ENCODE assay signal across 8 cellular contexts in genomic region chr18:33231474-33232317, GRCh38.
DNase-seq lines count a peak whose midpoint lies in the region; ATAC-seq and TF ChIP-seq lines count a peak whose summit lies in the region.

No MANE protein-coding gene starts in this region.

- WGBS in neuronal stem cell (ENCODE audit: extremely low coverage in 2 of 2, insufficient read length in 2 of 2, insufficient replicate concordance in 1 of 2), 2 donors = no CpG with 5 or more reads among the region's 6 CpGs

- no peak overlapping the region for H2BK5ac ChIP-seq in neuronal stem cell (ENCODE audit: low read length)

- DNase-seq in EH (ENCODE audit: low read depth) (peak; percentile 15), GM20000 (ENCODE audit: low spot score) (peak; percentile 37), NCI-H524 (lab: John Stamatoyannopoulos, UW) (peak; percentile 50 to 69), foreskin fibroblast (peak; percentile 10 to 80), neuronal stem cell (ENCODE audit: low spot score) (peak; percentile 88), epidermal melanocyte (ENCODE audit: insufficient read length, low spot score) (no peak)
- peak in 2 of 3 experiments; percentile 1 to 44 for DNase-seq in activated CD8-positive, alpha-beta memory T cell treated with anti-CD3 and anti-CD28 coated beads for 48 hours (ENCODE audit: low read depth in 2 of 3, low spot score in 2 of 3)

- peaks cover 3 to 4% of the 10 kb centered on the region in 2 donors for H3K4me1 ChIP-seq in neuronal stem cell (ENCODE audit: control insufficient read depth in 2 of 2, insufficient read depth in 1 of 2, low read depth in 1 of 2, low read length in 2 of 2)

- H3K4me2 ChIP-seq in neuronal stem cell (ENCODE audit: insufficient read depth, low read length, poor library complexity, severe bottlenecking) = no peak overlapping the region

- H2BK12ac ChIP-seq in neuronal stem cell (ENCODE audit: low read length) = no peak overlapping the region

- peak; percentile 93 for ATAC-seq in HG03558 (IDR thresholded peaks at IDR 0.05; ENCODE audit: extremely low read depth, unreplicated experiment)

- no peaks in the 10 kb centered on the region for H3K36me3 ChIP-seq in neuronal stem cell (replicated peaks in 1 of 2; ENCODE audit: control insufficient read depth in 2 of 2, insufficient read depth in 2 of 2, low read length in 2 of 2)

- no peak overlapping the region for H2AK5ac ChIP-seq in neuronal stem cell (ENCODE audit: low read depth, low read length)

- no peak overlapping the region for H3K27ac ChIP-seq in neuronal stem cell (replicated peaks; ENCODE audit: low read length)

- peak overlapping the region; percentile 1 for H3K18ac ChIP-seq in neuronal stem cell (ENCODE audit: low read length)

- no peak overlapping the region for H3K4ac ChIP-seq in neuronal stem cell (ENCODE audit: low read length)

- H3K4me3 ChIP-seq in foreskin fibroblast (ENCODE audit: low read depth in 1 of 2, low read length in 2 of 2) (no peak overlapping the region), neuronal stem cell (ENCODE audit: low read length in 2 of 2) (no peak overlapping the region)

- no peak overlapping the region for H2BK15ac ChIP-seq in neuronal stem cell (ENCODE audit: low read length)

- H2AFZ ChIP-seq in neuronal stem cell (ENCODE audit: low read length) = peak overlapping the region; percentile 80

- TF ChIP-seq CTCF in GM20000 (IDR thresholded peaks at IDR 0.05; ENCODE audit: extremely low read depth, missing control alignments) (peak; percentile 93), foreskin fibroblast (IDR thresholded peaks at IDR 0.05; ENCODE audit: low read depth, low read length) (peak; percentile 92)

- H3K23ac ChIP-seq in neuronal stem cell (ENCODE audit: low read depth, low read length, poor library complexity) = no peak overlapping the region

- no peak overlapping the region for H4K8ac ChIP-seq in neuronal stem cell (ENCODE audit: low read depth, low read length)

- no peaks in the 10 kb centered on the region for H3K79me1 ChIP-seq in neuronal stem cell (ENCODE audit: low read depth, low read length)

- H4K91ac ChIP-seq in neuronal stem cell (ENCODE audit: low read depth, low read length, poor library complexity) = no peak overlapping the region

- no peaks in the 10 kb centered on the region for H3K9me3 ChIP-seq in neuronal stem cell (replicated peaks in 1 of 2; ENCODE audit: control insufficient read depth in 2 of 2, insufficient read depth in 1 of 2, low read depth in 1 of 2, low read length in 2 of 2)

- H3K9ac ChIP-seq in neuronal stem cell (ENCODE audit: low read depth, low read length, poor library complexity) = no peak overlapping the region

- H3K14ac ChIP-seq in neuronal stem cell (ENCODE audit: low read length) = no peak overlapping the region

- no peak overlapping the region for H2BK120ac ChIP-seq in neuronal stem cell (ENCODE audit: low read depth, low read length)

- no peaks in the 10 kb centered on the region for H3K27me3 ChIP-seq in neuronal stem cell (ENCODE audit: control insufficient read depth in 3 of 3, insufficient read depth in 3 of 3, low read depth in 1 of 3, low read length in 3 of 3)
